ENCODE assay signal across 23 cellular contexts in genomic region chr11:123227763-123228488, GRCh38.
"Had no signal": no experiment of that assay in that cellular context is flagged by ENCODE, and none has a peak within 500 bp of the region (broad histone marks: within the 10 kb centered on the region; RNA-seq: fewer than 3 reads in every experiment).

No MANE protein-coding gene starts in this region.

- H3K4me1 ChIP-seq: foreskin keratinocyte, suprapubic skin, thyroid gland, upper lobe of left lung, vagina had no signal

- H3K36me3 ChIP-seq: heart left ventricle, suprapubic skin, thyroid gland, upper lobe of left lung, vagina had no signal

- H3K27ac Mint-ChIP-seq: endodermal cell had no signal

- FAIRE-seq: endothelial cell of umbilical vein had no signal

- H3K27me3 ChIP-seq: foreskin keratinocyte, suprapubic skin, thyroid gland, upper lobe of left lung, vagina had no signal

- H3K4me3 Mint-ChIP-seq: endodermal cell; naive thymus-derived CD8-positive, alpha-beta T cell; neural crest cell had no signal

- H3K4me3 ChIP-seq: coronary artery, heart left ventricle, lung, mucosa of descending colon, smooth muscle cell, suprapubic skin, thyroid gland, upper lobe of left lung, vagina had no signal

- H3K9me3 ChIP-seq: mucosa of descending colon, suprapubic skin, thyroid gland, upper lobe of left lung, vagina had no signal

- H3K4me2 ChIP-seq: smooth muscle cell had no signal

- H3K27ac ChIP-seq: coronary artery, foreskin keratinocyte, heart left ventricle, suprapubic skin, thyroid gland, upper lobe of left lung, vagina had no signal

- DNase-seq: effector CD4-positive, alpha-beta T cell; endodermal cell; erythroblast; foreskin keratinocyte; heart left ventricle; hippocampal formation; left colon; left ventricle myocardium superior; mucosa of descending colon; naive thymus-derived CD8-positive, alpha-beta T cell; posterior cingulate gyrus; right cardiac atrium; stimulated activated CD4-positive, alpha-beta T cell treated with anti-CD3 and anti-CD28 coated beads, Interleukin-2, amount 100 ng/mL, for 48 hours; stimulated activated naive CD4-positive, alpha-beta T cell treated with Interleukin-2 at 50 U/mL for 16 hours; thyroid gland; upper lobe of left lung had no signal

- ATAC-seq: foreskin keratinocyte; heart left ventricle; left colon; left ventricle myocardium superior; mucosa of descending colon; naive thymus-derived CD8-positive, alpha-beta T cell; right cardiac atrium had no signal
